In genomic region chr11:122642472-122642922, GRCh38 we compare ENCODE assay signal across 12 cellular contexts. TPM values are rescaled to one million over a fixed set of nuclear protein-coding genes. Genes with fewer than 3 reads are reported as not detected.
DNase-seq lines count a peak whose midpoint lies in the region; ATAC-seq and TF ChIP-seq lines count a peak whose summit lies in the region.
"Had no signal": no experiment of that assay in that cellular context is flagged by ENCODE, and none has a peak within 500 bp of the region (broad histone marks: within the 10 kb centered on the region; RNA-seq: fewer than 3 reads in every experiment).

No MANE protein-coding gene starts in this region.

- no CpG with 5 or more reads among the region's 4 CpGs for WGBS in H9 (ENCODE audit: extremely low coverage, insufficient read length, low lambda C conversion rate)

- no peak for ATAC-seq in T-helper 17 cell

- H3K4me3 Mint-ChIP-seq in nephron (no peak overlapping the region), mesothelial cell of epicardium (no peak overlapping the region), H9 (no peak overlapping the region), T-helper 17 cell (no peak overlapping the region)

- no peaks in the 10 kb centered on the region for H3K23me2 ChIP-seq in H9 (ENCODE audit: insufficient read length, low read depth, low read length, poor library complexity, severe bottlenecking)

- no peaks in the 10 kb centered on the region for H3K79me2 ChIP-seq in PC-9 (ENCODE audit: low read depth)
- H3K79me2 ChIP-seq in H9 (ENCODE audit: insufficient read depth, low read length) = no peaks in the 10 kb centered on the region

- H3K36me3 ChIP-seq in PC-9 (ENCODE audit: low read depth) = no peaks in the 10 kb centered on the region
- H3K36me3 ChIP-seq: stomach had no signal

- H3K23ac ChIP-seq in H9 (ENCODE audit: insufficient read length, low read depth, low read length) = no peak overlapping the region

- no peak overlapping the region for H3K4ac ChIP-seq in H9 (ENCODE audit: low read depth, low read length)

- H3K4me1 Mint-ChIP-seq in nephron (peaks cover 6% of the 10 kb centered on the region), mesothelial cell of epicardium (peaks cover 5% of the 10 kb centered on the region), H9 (no peaks in the 10 kb centered on the region), T-helper 17 cell (peaks cover 5% of the 10 kb centered on the region)

- H3K4me2 ChIP-seq in PC-9 (peak overlapping the region; percentile 70), H9 (ENCODE audit: insufficient read depth, insufficient read length, low read length) (no peak overlapping the region)

- no peaks in the 10 kb centered on the region for H3K9me2 ChIP-seq in PC-9 (ENCODE audit: insufficient read depth)

- DNase-seq in COLO829 (ENCODE audit: low spot score) (peak; percentile 84), PC-9 (peak; percentile 41 to 98), epithelial cell of proximal tubule (ENCODE audit: low read depth) (peak; percentile 96), mesothelial cell of epicardium (ENCODE audit: low spot score in 2 of 2, unreplicated experiment in 2 of 2) (no peak), SIG-M5 (lab: John Stamatoyannopoulos, UW) (no peak), H9 (no peak), T-helper 17 cell (no peak)
- DNase-seq: NCI-H1092 treated with DMSO at 0.1 percent for 48 hours; SHP77; stimulated activated CD4-positive, alpha-beta T cell treated with anti-CD3 and anti-CD28 coated beads, Interleukin-12 subunit alpha, Interleukin-12 subunit beta, amount 100 ng/mL, for 4 hours; stomach had no signal

- H3K18ac ChIP-seq in H9 (ENCODE audit: insufficient read length, low read depth, low read length) = no peak overlapping the region

- TF ChIP-seq CTCF in PC-9 (conservative IDR thresholded peaks at IDR 0.05) = no peak
- TF ChIP-seq CTCF in epithelial cell of proximal tubule (conservative IDR thresholded peaks at IDR 0.05; ENCODE audit: low read depth, low read length) = no peak
- TF ChIP-seq CTCF in nephron (IDR thresholded peaks at IDR 0.05; ENCODE audit: unreplicated experiment in 3 of 3) = no peak
- TF ChIP-seq CTCF in mesothelial cell of epicardium (IDR thresholded peaks at IDR 0.05; ENCODE audit: unreplicated experiment) = no peak
- no peak for TF ChIP-seq CTCF in H9 (conservative IDR thresholded peaks at IDR 0.05)

- peak overlapping the region; percentile 26; the same call in 1 of the 2 replicates for H3K4me3 ChIP-seq in PC-9
- no peak overlapping the region for H3K4me3 ChIP-seq in epithelial cell of proximal tubule (ENCODE audit: low read depth, low read length)
- H3K4me3 ChIP-seq: stomach had no signal

- no peak overlapping the region for H4K5ac ChIP-seq in H9 (ENCODE audit: insufficient read length, low read depth, low read length)

- H3K27ac Mint-ChIP-seq in nephron (peak overlapping the region in 2 of 3 experiments; percentile 3 to 36), mesothelial cell of epicardium (no peak overlapping the region), H9 (no peak overlapping the region), T-helper 17 cell (no peak overlapping the region)

- H4K8ac ChIP-seq in H9 (replicated peaks; ENCODE audit: insufficient read length, low read depth, low read length) = no peak overlapping the region

- H2BK12ac ChIP-seq in H9 (ENCODE audit: insufficient read length, low read depth, low read length) = no peak overlapping the region

- no peak overlapping the region for H2BK15ac ChIP-seq in H9 (ENCODE audit: low read depth, low read length)

- H3T11ph ChIP-seq in H9 (ENCODE audit: low read length) = no peak overlapping the region

- no TSS peak for BruUV-seq in PC-9 (replicated peaks; lab: Mats Ljungman, UMichigan)

- no peaks in the 10 kb centered on the region for H3K9me3 Mint-ChIP-seq in nephron
- no peaks in the 10 kb centered on the region for H3K9me3 Mint-ChIP-seq in mesothelial cell of epicardium
- H3K9me3 Mint-ChIP-seq in H9 = no peaks in the 10 kb centered on the region

- H2BK5ac ChIP-seq in H9 (ENCODE audit: insufficient read length, low read length) = no peak overlapping the region

- no peak overlapping the region for H4K91ac ChIP-seq in H9 (ENCODE audit: insufficient read length, low read depth, low read length)

- H3K36me3 Mint-ChIP-seq in nephron (ENCODE audit: low read depth) = no peaks in the 10 kb centered on the region
- no peaks in the 10 kb centered on the region for H3K36me3 Mint-ChIP-seq in mesothelial cell of epicardium
- no peaks in the 10 kb centered on the region for H3K36me3 Mint-ChIP-seq in H9 (ENCODE audit: insufficient read depth in 1 of 3, low read depth in 3 of 3)
- peaks cover 2% of the 10 kb centered on the region for H3K36me3 Mint-ChIP-seq in T-helper 17 cell (ENCODE audit: low read depth)

- H4K20me1 ChIP-seq in PC-9 (ENCODE audit: insufficient read depth) = no peaks in the 10 kb centered on the region
- no peaks in the 10 kb centered on the region for H4K20me1 ChIP-seq in H9 (ENCODE audit: control insufficient read depth, insufficient read depth, insufficient read length)

- H3K4me1 ChIP-seq in PC-9 (replicated peaks; ENCODE audit: insufficient read depth) (peaks cover 49% of the 10 kb centered on the region), H9 (ENCODE audit: insufficient read depth, low read length) (no peaks in the 10 kb centered on the region; the same call in 1 of the 2 replicates)

- H3K27me3 ChIP-seq in PC-9 (ENCODE audit: insufficient read depth, low read depth) (no peaks in the 10 kb centered on the region), H9 (ENCODE audit: insufficient read depth, low read length) (no peaks in the 10 kb centered on the region)
- H3K27me3 ChIP-seq: stomach had no signal

- H2BK120ac ChIP-seq in H9 (ENCODE audit: low read depth, low read length, poor library complexity, severe bottlenecking) = no peak overlapping the region

- CTCF ChIA-PET in PC-9 (lab: Charles Lee) = no interaction called here

- no peak overlapping the region for H3K14ac ChIP-seq in H9 (ENCODE audit: insufficient read depth, low read length)

- H2AFZ ChIP-seq in PC-9 = peak overlapping the region; percentile 10; the same call in 1 of the 2 replicates
- H2AFZ ChIP-seq in H9 (ENCODE audit: low read length) = no peak overlapping the region

- peaks cover 17% of the 10 kb centered on the region for H3K27me3 Mint-ChIP-seq in nephron (ENCODE audit: low read depth)
- no peaks in the 10 kb centered on the region for H3K27me3 Mint-ChIP-seq in mesothelial cell of epicardium (ENCODE audit: low read depth)
- H3K27me3 Mint-ChIP-seq in H9 (ENCODE audit: low read depth) = no peaks in the 10 kb centered on the region; the same call in 1 of the 2 replicates
- H3K27me3 Mint-ChIP-seq in T-helper 17 cell = no peaks in the 10 kb centered on the region

- H3K56ac ChIP-seq in H9 (ENCODE audit: insufficient read length, low read depth, low read length) = no peak overlapping the region

- H3K9me3 ChIP-seq in PC-9 (ENCODE audit: insufficient read depth, low read depth) = no peaks in the 10 kb centered on the region
- no peaks in the 10 kb centered on the region for H3K9me3 ChIP-seq in H9 (ENCODE audit: control insufficient read depth, low read depth, low read length)
- H3K9me3 ChIP-seq in T-helper 17 cell (ENCODE audit: control insufficient read depth, low read length, poor library complexity, severe bottlenecking) = no peaks in the 10 kb centered on the region
- H3K9me3 ChIP-seq: stomach had no signal

- peak overlapping the region; percentile 88 for H3K27ac ChIP-seq in PC-9
- no peak overlapping the region for H3K27ac ChIP-seq in H9 (ENCODE audit: insufficient read length, low read depth, low read length)

- H2AK5ac ChIP-seq in H9 (ENCODE audit: insufficient read length, low read length) = no peak overlapping the region

- POLR2A ChIA-PET in PC-9 (lab: Charles Lee; ENCODE audit: unreplicated experiment) = interaction anchor here (0.6 to 0.7 kb wide), 2 partner anchors 14 to 875 kb away, joined by 3 to 10 read pairs; no protein-coding TSS in a partner anchor

- H3F3A ChIP-seq in PC-9 (ENCODE audit: insufficient read depth, low read depth) = peaks cover 35% of the 10 kb centered on the region

- intact Hi-C loops in PC-9 (cut with micrococcal nuclease; ENCODE audit: unreplicated experiment) = loop anchor here (5.0 kb wide), 1 partner anchor 60 kb away; no protein-coding TSS in a partner anchor

- no peaks in the 10 kb centered on the region for H3K79me1 ChIP-seq in H9 (ENCODE audit: insufficient read depth, low read depth, low read length, poor library complexity, severe bottlenecking)

- H2BK20ac ChIP-seq in H9 (ENCODE audit: low read depth, low read length, poor library complexity, severe bottlenecking) = no peak overlapping the region

- no peak overlapping the region for H3K9ac ChIP-seq in H9 (ENCODE audit: extremely low read depth, insufficient read length, low read length)

RNA-seq across cellular contexts. Expression of gene UBASH3B, which starts 13.0 kb away (rescaled TPM):
- 80.3 and 81.9 TPM in 2 replicates for total RNA-seq in PC-9 (2021)
- 64.6 and 67.6 TPM in 2 replicates for total RNA-seq in epithelial cell of proximal tubule
- total RNA-seq in mesothelial cell of epicardium = 6.6 to 7.1 TPM (median 6.8 TPM) in 3 replicates
- 7.1 and 8.0 TPM in 2 replicates for total RNA-seq in H9 (2021)
- 10 to 100 TPM; 22.6 to 23.6 TPM for total RNA-seq in T-helper 17 cell

Comparison
In these comparisons a context has a peak if more than half of its experiments do, and no peak if none do; other contexts are left out.
1. DNase-seq: peak in COLO829 (single experiment), PC-9 (2 of 2) and epithelial cell of proximal tubule (single experiment); none in mesothelial cell of epicardium (0 of 2), SIG-M5 (single experiment), H9 (single experiment) and T-helper 17 cell (0 of 3).
2. H3K27ac Mint-ChIP-seq: peak in nephron (2 of 3); none in mesothelial cell of epicardium (single experiment), H9 (0 of 3) and T-helper 17 cell (single experiment).